1 cellular context compared by ENCODE assay signal in the genomic region with DNA sequence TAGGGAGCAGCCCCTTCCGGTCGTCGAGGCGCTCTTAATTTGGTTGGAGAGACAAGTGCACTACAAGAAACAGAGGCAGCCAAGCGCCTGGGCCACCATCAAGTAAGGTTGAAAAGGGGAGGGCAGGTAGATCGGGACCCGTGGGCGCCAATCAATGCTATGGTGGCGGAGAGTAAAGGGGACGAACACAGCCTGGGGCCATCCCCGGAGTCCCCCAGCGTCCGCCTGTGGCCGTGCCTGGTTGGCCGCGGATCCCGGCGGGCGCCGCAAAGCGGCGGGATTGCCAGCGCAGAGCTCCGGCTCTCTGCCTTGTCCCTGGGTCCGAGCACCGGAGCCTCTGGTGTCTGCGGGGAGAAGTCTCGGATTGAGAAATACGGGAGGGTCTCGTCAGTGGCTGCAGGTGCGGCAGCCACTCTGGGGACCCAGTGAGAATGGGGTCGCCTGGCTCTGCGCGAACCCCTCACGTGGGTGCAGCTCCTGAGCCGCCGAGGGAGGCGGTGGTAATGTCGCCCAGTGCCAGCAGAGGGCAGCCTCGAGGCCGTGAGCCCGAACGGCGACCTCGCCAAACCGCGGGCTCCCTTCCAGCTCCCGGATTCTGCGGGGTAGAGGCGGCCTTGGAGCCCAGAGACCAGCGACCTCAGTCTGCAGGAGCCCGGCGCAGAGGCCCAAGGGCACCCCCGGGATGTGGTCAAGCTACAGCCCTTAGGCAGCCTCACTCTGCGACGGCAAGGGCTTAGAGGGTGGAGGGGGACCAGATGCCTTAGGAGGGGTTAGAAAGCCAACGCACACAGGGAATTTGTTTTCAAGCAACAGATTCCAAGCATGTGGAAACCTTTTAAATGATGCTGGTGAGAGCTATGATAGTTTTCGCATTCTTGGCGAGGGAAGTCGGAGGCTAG.
A peak's percentile ranks its signal among the peaks of the same experiment; 100 is the strongest.
TF ChIP-seq lines count a peak whose summit lies in the region.

No MANE protein-coding gene starts in this region.

TF ChIP-seq in neural cell, 6 proteins besides CTCF, POLR2A, EP300 and RAD21 (continued from another document):
- TF ChIP-seq, protein P1, sequence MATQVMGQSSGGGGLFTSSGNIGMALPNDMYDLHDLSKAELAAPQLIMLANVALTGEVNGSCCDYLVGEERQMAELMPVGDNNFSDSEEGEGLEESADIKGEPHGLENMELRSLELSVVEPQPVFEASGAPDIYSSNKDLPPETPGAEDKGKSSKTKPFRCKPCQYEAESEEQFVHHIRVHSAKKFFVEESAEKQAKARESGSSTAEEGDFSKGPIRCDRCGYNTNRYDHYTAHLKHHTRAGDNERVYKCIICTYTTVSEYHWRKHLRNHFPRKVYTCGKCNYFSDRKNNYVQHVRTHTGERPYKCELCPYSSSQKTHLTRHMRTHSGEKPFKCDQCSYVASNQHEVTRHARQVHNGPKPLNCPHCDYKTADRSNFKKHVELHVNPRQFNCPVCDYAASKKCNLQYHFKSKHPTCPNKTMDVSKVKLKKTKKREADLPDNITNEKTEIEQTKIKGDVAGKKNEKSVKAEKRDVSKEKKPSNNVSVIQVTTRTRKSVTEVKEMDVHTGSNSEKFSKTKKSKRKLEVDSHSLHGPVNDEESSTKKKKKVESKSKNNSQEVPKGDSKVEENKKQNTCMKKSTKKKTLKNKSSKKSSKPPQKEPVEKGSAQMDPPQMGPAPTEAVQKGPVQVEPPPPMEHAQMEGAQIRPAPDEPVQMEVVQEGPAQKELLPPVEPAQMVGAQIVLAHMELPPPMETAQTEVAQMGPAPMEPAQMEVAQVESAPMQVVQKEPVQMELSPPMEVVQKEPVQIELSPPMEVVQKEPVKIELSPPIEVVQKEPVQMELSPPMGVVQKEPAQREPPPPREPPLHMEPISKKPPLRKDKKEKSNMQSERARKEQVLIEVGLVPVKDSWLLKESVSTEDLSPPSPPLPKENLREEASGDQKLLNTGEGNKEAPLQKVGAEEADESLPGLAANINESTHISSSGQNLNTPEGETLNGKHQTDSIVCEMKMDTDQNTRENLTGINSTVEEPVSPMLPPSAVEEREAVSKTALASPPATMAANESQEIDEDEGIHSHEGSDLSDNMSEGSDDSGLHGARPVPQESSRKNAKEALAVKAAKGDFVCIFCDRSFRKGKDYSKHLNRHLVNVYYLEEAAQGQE (IDR thresholded peaks at IDR 0.05; ENCODE audit: borderline replicate concordance): no peak
- TF ChIP-seq SMC3 (conservative IDR thresholded peaks at IDR 0.05; ENCODE audit: poor library complexity): peak; percentile 86
